ENCODE assay signal across 30 cellular contexts in the genomic region with DNA sequence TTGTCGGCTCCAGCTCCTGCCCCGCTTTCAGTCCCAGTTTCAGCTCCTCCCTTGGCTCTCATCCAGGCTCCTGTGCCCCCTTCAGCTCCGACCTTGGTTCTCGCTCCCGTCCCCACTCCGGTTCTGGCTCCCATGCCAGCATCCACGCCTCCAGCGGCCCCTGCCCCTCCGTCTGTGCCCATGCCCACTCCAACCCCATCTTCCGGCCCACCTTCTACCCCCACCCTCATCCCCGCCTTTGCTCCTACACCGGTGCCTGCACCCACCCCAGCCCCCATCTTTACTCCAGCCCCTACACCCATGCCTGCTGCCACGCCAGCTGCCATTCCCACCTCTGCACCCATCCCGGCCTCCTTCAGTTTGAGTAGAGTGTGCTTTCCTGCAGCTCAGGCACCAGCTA.
"Had no signal": no experiment of that assay in that cellular context is flagged by ENCODE, and none has a peak within 500 bp of the region (broad histone marks: within the 10 kb centered on the region; RNA-seq: fewer than 3 reads in every experiment).

No MANE protein-coding gene starts in this region.

- H3K36me3 Mint-ChIP-seq: natural killer cell treated with Interleukin-12 subunit alpha and Interleukin-12 subunit beta and Interleukin-15 and Interleukin-18, amount 100 ng/mL, for 72 hours had no signal

- ATAC-seq: naive thymus-derived CD8-positive, alpha-beta T cell; psoas muscle; right cardiac atrium; right lobe of liver; stimulated activated effector memory CD8-positive, alpha-beta T cell treated with anti-CD3 and anti-CD28 coated beads, Interleukin-12 subunit alpha, Interleukin-12 subunit beta, amount 100 ng/mL, for 72 hours; stimulated activated naive B cell treated with anti-CD40 and anti-IgM and Interleukin-4, amounts not matched to agents 10 μg/mL and 1 μg/mL and 100 μg/mL, for 72 hours had no signal

- H3K9ac ChIP-seq: parathyroid adenoma had no signal

- H3K27ac ChIP-seq: ovary, parathyroid adenoma, psoas muscle, right lobe of liver, skin epidermis, stomach, thoracic aorta, thyroid gland, tibial nerve, upper lobe of left lung, vagina had no signal

- H3K4me1 Mint-ChIP-seq: neural crest cell; stimulated activated naive B cell treated with anti-CD40 and anti-IgM and Interleukin-4, amounts not matched to agents 10 μg/mL and 1 μg/mL and 100 μg/mL, for 72 hours had no signal

- H3K4me1 ChIP-seq: parathyroid adenoma, psoas muscle, right lobe of liver, upper lobe of left lung, vagina had no signal

- H3K27ac Mint-ChIP-seq: natural killer cell treated with Interleukin-12 subunit alpha and Interleukin-12 subunit beta and Interleukin-15 and Interleukin-18, amount 100 ng/mL, for 72 hours; nephron progenitor cell; progenitor cell of endocrine pancreas; stimulated activated effector memory CD8-positive, alpha-beta T cell treated with anti-CD3 and anti-CD28 coated beads, Interleukin-12 subunit alpha, Interleukin-12 subunit beta, amount 100 ng/mL, for 72 hours; stimulated activated naive B cell treated with anti-CD40 and anti-IgM and Interleukin-4, amounts not matched to agents 10 μg/mL and 1 μg/mL and 100 μg/mL, for 72 hours; stimulated activated naive CD8-positive, alpha-beta T cell treated with anti-CD3 and anti-CD28 coated beads, Interleukin-15, Interleukin-2, amounts not matched to agents 100 ng/mL and 50 ng/mL, for 24 hours had no signal

- H3K9me3 Mint-ChIP-seq: naive thymus-derived CD8-positive, alpha-beta T cell; natural killer cell treated with Interleukin-12 subunit alpha and Interleukin-12 subunit beta and Interleukin-15 and Interleukin-18, amount 100 ng/mL, for 72 hours; neural crest cell; stimulated activated effector memory CD8-positive, alpha-beta T cell treated with anti-CD3 and anti-CD28 coated beads, Interleukin-12 subunit alpha, Interleukin-12 subunit beta, amount 100 ng/mL, for 72 hours; stimulated activated naive B cell treated with anti-CD40 and anti-IgM and Interleukin-4, amounts not matched to agents 10 μg/mL and 1 μg/mL and 100 μg/mL, for 72 hours; stimulated activated naive CD8-positive, alpha-beta T cell treated with anti-CD3 and anti-CD28 coated beads, Interleukin-15, Interleukin-2, amounts not matched to agents 100 ng/mL and 50 ng/mL, for 24 hours had no signal

- DNase-seq: naive thymus-derived CD8-positive, alpha-beta T cell; nephron progenitor cell; occipital lobe; ovary; posterior cingulate gyrus; psoas muscle; right cardiac atrium; right lobe of liver; stimulated activated CD4-positive, alpha-beta T cell treated with anti-CD3 and anti-CD28 coated beads, Interleukin-15, amount 100 ng/mL, for 24 hours; stimulated activated CD4-positive, alpha-beta T cell treated with anti-CD3 and anti-CD28 coated beads, Interleukin-2, amount 100 ng/mL, for 24 hours; stimulated activated CD4-positive, alpha-beta T cell treated with anti-CD3 and anti-CD28 coated beads, Interleukin-2, amount 100 ng/mL, for 48 hours; stimulated activated CD4-positive, alpha-beta T cell treated with anti-CD3 and anti-CD28 coated beads, Interleukin-4, amount 100 ng/mL, for 24 hours; stimulated activated naive B cell treated with anti-CD40 and anti-IgM and Interleukin-4, amounts not matched to agents 10 μg/mL and 1 μg/mL and 100 μg/mL, for 72 hours; stimulated activated naive CD4-positive, alpha-beta T cell treated with Interleukin-2 at 50 U/mL for 16 hours; stomach; thyroid gland; trophoblast cell; upper lobe of left lung had no signal

- H3K4me3 Mint-ChIP-seq: naive thymus-derived CD8-positive, alpha-beta T cell; natural killer cell treated with Interleukin-12 subunit alpha and Interleukin-12 subunit beta and Interleukin-15 and Interleukin-18, amount 100 ng/mL, for 72 hours; nephron progenitor cell; neural crest cell; stimulated activated effector memory CD8-positive, alpha-beta T cell treated with anti-CD3 and anti-CD28 coated beads, Interleukin-12 subunit alpha, Interleukin-12 subunit beta, amount 100 ng/mL, for 72 hours; stimulated activated naive B cell treated with anti-CD40 and anti-IgM and Interleukin-4, amounts not matched to agents 10 μg/mL and 1 μg/mL and 100 μg/mL, for 72 hours; stimulated activated naive CD8-positive, alpha-beta T cell treated with anti-CD3 and anti-CD28 coated beads, Interleukin-15, Interleukin-2, amounts not matched to agents 100 ng/mL and 50 ng/mL, for 24 hours had no signal

- H3K27me3 ChIP-seq: ovary, right lobe of liver, stomach, thyroid gland, tibial nerve, upper lobe of left lung, vagina had no signal

- FAIRE-seq: urothelium cell line had no signal

- H3K36me3 ChIP-seq: ovary, right lobe of liver, thoracic aorta, vagina had no signal

- H3K9me3 ChIP-seq: ovary, psoas muscle, right lobe of liver, stomach, thoracic aorta, thyroid gland, tibial nerve, upper lobe of left lung, vagina had no signal

- H3K4me3 ChIP-seq: ovary, psoas muscle, right lobe of liver, skin epidermis, smooth muscle cell, stomach, thoracic aorta, thyroid gland, tibial nerve, upper lobe of left lung, vagina had no signal

- H3K27me3 Mint-ChIP-seq: naive thymus-derived CD8-positive, alpha-beta T cell; natural killer cell treated with Interleukin-12 subunit alpha and Interleukin-12 subunit beta and Interleukin-15 and Interleukin-18, amount 100 ng/mL, for 72 hours; progenitor cell of endocrine pancreas; stimulated activated naive B cell treated with anti-CD40 and anti-IgM and Interleukin-4, amounts not matched to agents 10 μg/mL and 1 μg/mL and 100 μg/mL, for 72 hours; stimulated activated naive CD8-positive, alpha-beta T cell treated with anti-CD3 and anti-CD28 coated beads, Interleukin-15, Interleukin-2, amounts not matched to agents 100 ng/mL and 50 ng/mL, for 24 hours had no signal
